In the genomic region with DNA sequence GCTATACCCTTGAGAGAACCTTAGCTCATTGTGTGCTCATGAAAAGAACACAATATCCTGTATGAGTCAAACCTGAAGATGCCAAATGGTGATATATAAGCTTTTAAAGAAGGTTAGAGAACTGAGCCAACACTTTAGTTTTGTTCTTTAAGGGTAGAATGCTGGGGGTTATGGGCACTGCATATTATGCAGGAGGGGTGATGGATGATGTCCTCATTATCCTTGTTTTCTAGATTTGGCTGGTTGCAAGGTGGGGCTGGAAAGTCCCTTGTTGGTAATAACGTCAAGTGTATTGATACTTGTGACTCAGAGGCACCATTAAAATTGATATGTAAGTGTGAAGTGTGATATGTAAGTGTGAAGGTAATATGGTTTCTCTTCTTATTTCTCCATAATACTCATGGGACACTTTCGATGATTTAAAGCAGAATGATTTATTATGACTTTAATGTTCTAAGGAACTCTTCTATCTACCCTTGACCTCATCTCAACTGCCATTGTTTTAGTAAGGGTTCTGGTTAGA, we compare ENCODE assay signal across 1 cellular context.
TF ChIP-seq lines count a peak whose summit lies in the region.

No MANE protein-coding gene starts in this region.

TF ChIP-seq in GM12878, 131 proteins besides CTCF, POLR2A, EP300 and RAD21 (continued from another document and continues in another):
- TF ChIP-seq, protein P1, sequence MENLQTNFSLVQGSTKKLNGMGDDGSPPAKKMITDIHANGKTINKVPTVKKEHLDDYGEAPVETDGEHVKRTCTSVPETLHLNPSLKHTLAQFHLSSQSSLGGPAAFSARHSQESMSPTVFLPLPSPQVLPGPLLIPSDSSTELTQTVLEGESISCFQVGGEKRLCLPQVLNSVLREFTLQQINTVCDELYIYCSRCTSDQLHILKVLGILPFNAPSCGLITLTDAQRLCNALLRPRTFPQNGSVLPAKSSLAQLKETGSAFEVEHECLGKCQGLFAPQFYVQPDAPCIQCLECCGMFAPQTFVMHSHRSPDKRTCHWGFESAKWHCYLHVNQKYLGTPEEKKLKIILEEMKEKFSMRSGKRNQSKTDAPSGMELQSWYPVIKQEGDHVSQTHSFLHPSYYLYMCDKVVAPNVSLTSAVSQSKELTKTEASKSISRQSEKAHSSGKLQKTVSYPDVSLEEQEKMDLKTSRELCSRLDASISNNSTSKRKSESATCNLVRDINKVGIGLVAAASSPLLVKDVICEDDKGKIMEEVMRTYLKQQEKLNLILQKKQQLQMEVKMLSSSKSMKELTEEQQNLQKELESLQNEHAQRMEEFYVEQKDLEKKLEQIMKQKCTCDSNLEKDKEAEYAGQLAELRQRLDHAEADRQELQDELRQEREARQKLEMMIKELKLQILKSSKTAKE (IDR thresholded peaks at IDR 0.05; ENCODE audit: low read depth, poor library complexity, severe bottlenecking) = no peak
- TF ChIP-seq, protein P2, sequence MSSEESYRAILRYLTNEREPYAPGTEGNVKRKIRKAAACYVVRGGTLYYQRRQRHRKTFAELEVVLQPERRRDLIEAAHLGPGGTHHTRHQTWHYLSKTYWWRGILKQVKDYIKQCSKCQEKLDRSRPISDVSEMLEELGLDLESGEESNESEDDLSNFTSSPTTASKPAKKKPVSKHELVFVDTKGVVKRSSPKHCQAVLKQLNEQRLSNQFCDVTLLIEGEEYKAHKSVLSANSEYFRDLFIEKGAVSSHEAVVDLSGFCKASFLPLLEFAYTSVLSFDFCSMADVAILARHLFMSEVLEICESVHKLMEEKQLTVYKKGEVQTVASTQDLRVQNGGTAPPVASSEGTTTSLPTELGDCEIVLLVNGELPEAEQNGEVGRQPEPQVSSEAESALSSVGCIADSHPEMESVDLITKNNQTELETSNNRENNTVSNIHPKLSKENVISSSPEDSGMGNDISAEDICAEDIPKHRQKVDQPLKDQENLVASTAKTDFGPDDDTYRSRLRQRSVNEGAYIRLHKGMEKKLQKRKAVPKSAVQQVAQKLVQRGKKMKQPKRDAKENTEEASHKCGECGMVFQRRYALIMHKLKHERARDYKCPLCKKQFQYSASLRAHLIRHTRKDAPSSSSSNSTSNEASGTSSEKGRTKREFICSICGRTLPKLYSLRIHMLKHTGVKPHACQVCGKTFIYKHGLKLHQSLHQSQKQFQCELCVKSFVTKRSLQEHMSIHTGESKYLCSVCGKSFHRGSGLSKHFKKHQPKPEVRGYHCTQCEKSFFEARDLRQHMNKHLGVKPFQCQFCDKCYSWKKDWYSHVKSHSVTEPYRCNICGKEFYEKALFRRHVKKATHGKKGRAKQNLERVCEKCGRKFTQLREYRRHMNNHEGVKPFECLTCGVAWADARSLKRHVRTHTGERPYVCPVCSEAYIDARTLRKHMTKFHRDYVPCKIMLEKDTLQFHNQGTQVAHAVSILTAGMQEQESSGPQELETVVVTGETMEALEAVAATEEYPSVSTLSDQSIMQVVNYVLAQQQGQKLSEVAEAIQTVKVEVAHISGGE (CRISPR knock-in tag; IDR thresholded peaks at IDR 0.05) = no peak
- TF ChIP-seq, protein P3, sequence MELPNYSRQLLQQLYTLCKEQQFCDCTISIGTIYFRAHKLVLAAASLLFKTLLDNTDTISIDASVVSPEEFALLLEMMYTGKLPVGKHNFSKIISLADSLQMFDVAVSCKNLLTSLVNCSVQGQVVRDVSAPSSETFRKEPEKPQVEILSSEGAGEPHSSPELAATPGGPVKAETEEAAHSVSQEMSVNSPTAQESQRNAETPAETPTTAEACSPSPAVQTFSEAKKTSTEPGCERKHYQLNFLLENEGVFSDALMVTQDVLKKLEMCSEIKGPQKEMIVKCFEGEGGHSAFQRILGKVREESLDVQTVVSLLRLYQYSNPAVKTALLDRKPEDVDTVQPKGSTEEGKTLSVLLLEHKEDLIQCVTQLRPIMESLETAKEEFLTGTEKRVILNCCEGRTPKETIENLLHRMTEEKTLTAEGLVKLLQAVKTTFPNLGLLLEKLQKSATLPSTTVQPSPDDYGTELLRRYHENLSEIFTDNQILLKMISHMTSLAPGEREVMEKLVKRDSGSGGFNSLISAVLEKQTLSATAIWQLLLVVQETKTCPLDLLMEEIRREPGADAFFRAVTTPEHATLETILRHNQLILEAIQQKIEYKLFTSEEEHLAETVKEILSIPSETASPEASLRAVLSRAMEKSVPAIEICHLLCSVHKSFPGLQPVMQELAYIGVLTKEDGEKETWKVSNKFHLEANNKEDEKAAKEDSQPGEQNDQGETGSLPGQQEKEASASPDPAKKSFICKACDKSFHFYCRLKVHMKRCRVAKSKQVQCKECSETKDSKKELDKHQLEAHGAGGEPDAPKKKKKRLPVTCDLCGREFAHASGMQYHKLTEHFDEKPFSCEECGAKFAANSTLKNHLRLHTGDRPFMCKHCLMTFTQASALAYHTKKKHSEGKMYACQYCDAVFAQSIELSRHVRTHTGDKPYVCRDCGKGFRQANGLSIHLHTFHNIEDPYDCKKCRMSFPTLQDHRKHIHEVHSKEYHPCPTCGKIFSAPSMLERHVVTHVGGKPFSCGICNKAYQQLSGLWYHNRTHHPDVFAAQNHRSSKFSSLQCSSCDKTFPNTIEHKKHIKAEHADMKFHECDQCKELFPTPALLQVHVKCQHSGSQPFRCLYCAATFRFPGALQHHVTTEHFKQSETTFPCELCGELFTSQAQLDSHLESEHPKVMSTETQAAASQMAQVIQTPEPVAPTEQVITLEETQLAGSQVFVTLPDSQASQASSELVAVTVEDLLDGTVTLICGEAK (IDR thresholded peaks at IDR 0.05; ENCODE audit: borderline replicate concordance) = no peak; the same call in 1 of the 2 replicates
- TF ChIP-seq IRF4 (IDR thresholded peaks at IDR 0.05; ENCODE audit: low read depth, low read length) = 0 out of 2 replicates have a peak, but pooled peaks have one; percentile 44
- TF ChIP-seq SPI1 (IDR thresholded peaks at IDR 0.05; ENCODE audit: borderline replicate concordance, insufficient read depth, low read depth, low read length) = peak; percentile 16; the same call in 1 of the 2 replicates
- no peak for TF ChIP-seq ZZZ3 (IDR thresholded peaks at IDR 0.05; ENCODE audit: control insufficient read depth, insufficient read length, low read depth)
- no peak for TF ChIP-seq RCOR1 (conservative IDR thresholded peaks at IDR 0.05; ENCODE audit: low read depth, low read length)
- peak; percentile 97 for TF ChIP-seq DPF2 (IDR thresholded peaks at IDR 0.05)
- TF ChIP-seq, protein P4, sequence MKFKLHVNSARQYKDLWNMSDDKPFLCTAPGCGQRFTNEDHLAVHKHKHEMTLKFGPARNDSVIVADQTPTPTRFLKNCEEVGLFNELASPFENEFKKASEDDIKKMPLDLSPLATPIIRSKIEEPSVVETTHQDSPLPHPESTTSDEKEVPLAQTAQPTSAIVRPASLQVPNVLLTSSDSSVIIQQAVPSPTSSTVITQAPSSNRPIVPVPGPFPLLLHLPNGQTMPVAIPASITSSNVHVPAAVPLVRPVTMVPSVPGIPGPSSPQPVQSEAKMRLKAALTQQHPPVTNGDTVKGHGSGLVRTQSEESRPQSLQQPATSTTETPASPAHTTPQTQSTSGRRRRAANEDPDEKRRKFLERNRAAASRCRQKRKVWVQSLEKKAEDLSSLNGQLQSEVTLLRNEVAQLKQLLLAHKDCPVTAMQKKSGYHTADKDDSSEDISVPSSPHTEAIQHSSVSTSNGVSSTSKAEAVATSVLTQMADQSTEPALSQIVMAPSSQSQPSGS (IDR thresholded peaks at IDR 0.05; ENCODE audit: low read length) = peak; percentile 44; the same call in 1 of the 2 replicates
- TF ChIP-seq ETV6 (conservative IDR thresholded peaks at IDR 0.05 in 1 of 2, IDR thresholded peaks at IDR 0.05 in 1 of 2; ENCODE audit: borderline replicate concordance in 1 of 2, low read depth in 1 of 2) = no peak
- TF ChIP-seq PAX5 (IDR thresholded peaks at IDR 0.05; ENCODE audit: borderline replicate concordance, low read depth, low read length) = 0 out of 2 replicates have a peak, but pooled peaks have one; percentile 26
- no peak for TF ChIP-seq SUPT20H (IDR thresholded peaks at IDR 0.05; ENCODE audit: borderline replicate concordance, control insufficient read depth, low read depth, low read length)
- no peak for TF ChIP-seq ZNF384 (IDR thresholded peaks at IDR 0.05; ENCODE audit: borderline replicate concordance, low read depth, low read length)
- no peak for TF ChIP-seq SIN3A (IDR thresholded peaks at IDR 0.05; ENCODE audit: low read depth, low read length)
- no peak for TF ChIP-seq SRF (IDR thresholded peaks at IDR 0.05; ENCODE audit: low read depth in 2 of 2, low read length in 2 of 2)
- TF ChIP-seq, protein P5, sequence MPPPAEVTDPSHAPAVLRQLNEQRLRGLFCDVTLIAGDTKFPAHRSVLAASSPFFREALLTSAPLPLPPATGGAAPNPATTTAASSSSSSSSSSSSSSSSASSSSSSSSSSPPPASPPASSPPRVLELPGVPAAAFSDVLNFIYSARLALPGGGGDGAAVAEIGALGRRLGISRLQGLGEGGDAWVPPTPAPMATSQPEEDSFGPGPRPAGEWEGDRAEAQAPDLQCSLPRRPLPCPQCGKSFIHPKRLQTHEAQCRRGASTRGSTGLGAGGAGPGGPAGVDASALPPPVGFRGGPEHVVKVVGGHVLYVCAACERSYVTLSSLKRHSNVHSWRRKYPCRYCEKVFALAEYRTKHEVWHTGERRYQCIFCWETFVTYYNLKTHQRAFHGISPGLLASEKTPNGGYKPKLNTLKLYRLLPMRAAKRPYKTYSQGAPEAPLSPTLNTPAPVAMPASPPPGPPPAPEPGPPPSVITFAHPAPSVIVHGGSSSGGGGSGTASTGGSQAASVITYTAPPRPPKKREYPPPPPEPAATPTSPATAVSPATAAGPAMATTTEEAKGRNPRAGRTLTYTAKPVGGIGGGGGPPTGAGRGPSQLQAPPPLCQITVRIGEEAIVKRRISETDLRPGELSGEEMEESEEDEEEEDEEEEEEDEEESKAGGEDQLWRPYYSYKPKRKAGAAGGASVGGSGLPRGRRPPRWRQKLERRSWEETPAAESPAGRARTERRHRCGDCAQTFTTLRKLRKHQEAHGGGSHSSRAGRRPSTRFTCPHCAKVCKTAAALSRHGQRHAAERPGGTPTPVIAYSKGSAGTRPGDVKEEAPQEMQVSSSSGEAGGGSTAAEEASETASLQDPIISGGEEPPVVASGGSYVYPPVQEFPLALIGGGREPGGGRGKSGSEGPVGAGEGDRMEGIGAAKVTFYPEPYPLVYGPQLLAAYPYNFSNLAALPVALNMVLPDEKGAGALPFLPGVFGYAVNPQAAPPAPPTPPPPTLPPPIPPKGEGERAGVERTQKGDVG (CRISPR knock-in tag; IDR thresholded peaks at IDR 0.05) = no peak
- TF ChIP-seq, protein P6, sequence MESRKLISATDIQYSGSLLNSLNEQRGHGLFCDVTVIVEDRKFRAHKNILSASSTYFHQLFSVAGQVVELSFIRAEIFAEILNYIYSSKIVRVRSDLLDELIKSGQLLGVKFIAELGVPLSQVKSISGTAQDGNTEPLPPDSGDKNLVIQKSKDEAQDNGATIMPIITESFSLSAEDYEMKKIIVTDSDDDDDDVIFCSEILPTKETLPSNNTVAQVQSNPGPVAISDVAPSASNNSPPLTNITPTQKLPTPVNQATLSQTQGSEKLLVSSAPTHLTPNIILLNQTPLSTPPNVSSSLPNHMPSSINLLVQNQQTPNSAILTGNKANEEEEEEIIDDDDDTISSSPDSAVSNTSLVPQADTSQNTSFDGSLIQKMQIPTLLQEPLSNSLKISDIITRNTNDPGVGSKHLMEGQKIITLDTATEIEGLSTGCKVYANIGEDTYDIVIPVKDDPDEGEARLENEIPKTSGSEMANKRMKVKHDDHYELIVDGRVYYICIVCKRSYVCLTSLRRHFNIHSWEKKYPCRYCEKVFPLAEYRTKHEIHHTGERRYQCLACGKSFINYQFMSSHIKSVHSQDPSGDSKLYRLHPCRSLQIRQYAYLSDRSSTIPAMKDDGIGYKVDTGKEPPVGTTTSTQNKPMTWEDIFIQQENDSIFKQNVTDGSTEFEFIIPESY (IDR thresholded peaks at IDR 0.05) = no peak
- TF ChIP-seq CBX5 (IDR thresholded peaks at IDR 0.05; ENCODE audit: low read depth) = no peak
- no peak for TF ChIP-seq TCF3 (IDR thresholded peaks at IDR 0.05; ENCODE audit: borderline replicate concordance, insufficient read depth, low read depth, low read length)
- TF ChIP-seq, protein P7, sequence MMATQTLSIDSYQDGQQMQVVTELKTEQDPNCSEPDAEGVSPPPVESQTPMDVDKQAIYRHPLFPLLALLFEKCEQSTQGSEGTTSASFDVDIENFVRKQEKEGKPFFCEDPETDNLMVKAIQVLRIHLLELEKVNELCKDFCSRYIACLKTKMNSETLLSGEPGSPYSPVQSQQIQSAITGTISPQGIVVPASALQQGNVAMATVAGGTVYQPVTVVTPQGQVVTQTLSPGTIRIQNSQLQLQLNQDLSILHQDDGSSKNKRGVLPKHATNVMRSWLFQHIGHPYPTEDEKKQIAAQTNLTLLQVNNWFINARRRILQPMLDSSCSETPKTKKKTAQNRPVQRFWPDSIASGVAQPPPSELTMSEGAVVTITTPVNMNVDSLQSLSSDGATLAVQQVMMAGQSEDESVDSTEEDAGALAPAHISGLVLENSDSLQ (IDR thresholded peaks at IDR 0.05) = peak; percentile 66
- TF ChIP-seq ZNF622 (IDR thresholded peaks at IDR 0.05) = no peak
- TF ChIP-seq STAT1 (conservative IDR thresholded peaks at IDR 0.05) = no peak
- no peak for TF ChIP-seq ZNF274 (IDR thresholded peaks at IDR 0.05; ENCODE audit: insufficient read depth, insufficient read length)
- TF ChIP-seq TCF7 (IDR thresholded peaks at IDR 0.05; ENCODE audit: borderline replicate concordance) = no peak
- no peak for TF ChIP-seq CHD1 (IDR thresholded peaks at IDR 0.05; ENCODE audit: low read depth, low read length)
- TF ChIP-seq, protein P8, sequence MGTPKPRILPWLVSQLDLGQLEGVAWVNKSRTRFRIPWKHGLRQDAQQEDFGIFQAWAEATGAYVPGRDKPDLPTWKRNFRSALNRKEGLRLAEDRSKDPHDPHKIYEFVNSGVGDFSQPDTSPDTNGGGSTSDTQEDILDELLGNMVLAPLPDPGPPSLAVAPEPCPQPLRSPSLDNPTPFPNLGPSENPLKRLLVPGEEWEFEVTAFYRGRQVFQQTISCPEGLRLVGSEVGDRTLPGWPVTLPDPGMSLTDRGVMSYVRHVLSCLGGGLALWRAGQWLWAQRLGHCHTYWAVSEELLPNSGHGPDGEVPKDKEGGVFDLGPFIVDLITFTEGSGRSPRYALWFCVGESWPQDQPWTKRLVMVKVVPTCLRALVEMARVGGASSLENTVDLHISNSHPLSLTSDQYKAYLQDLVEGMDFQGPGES (IDR thresholded peaks at IDR 0.05) = no peak
- TF ChIP-seq ZSCAN29 (IDR thresholded peaks at IDR 0.05) = no peak
- no peak for TF ChIP-seq KAT2A (conservative IDR thresholded peaks at IDR 0.05; ENCODE audit: control insufficient read depth, low read depth, low read length)
- TF ChIP-seq MTA3 (IDR thresholded peaks at IDR 0.05; ENCODE audit: borderline replicate concordance, low read length) = no peak
- TF ChIP-seq JUND (IDR thresholded peaks at IDR 0.05; ENCODE audit: low read depth, low read length) = no peak
- no peak; the same call in 1 of the 2 replicates for TF ChIP-seq STAT3 (IDR thresholded peaks at IDR 0.05; ENCODE audit: low read depth, low read length)
- no peak for TF ChIP-seq WRNIP1 (IDR thresholded peaks at IDR 0.05; ENCODE audit: borderline replicate concordance, low read depth, low read length)
- TF ChIP-seq SMAD1 (IDR thresholded peaks at IDR 0.05; ENCODE audit: low read depth, partially characterized antibody) = peak; percentile 82
- 0 out of 2 replicates have a peak, but pooled peaks have one; percentile 6 for TF ChIP-seq MEF2A (IDR thresholded peaks at IDR 0.05; ENCODE audit: insufficient read depth, low read depth, low read length)
- no peak for TF ChIP-seq SMARCA5 (IDR thresholded peaks at IDR 0.05)
- peak; percentile 86 for TF ChIP-seq BMI1 (IDR thresholded peaks at IDR 0.05; ENCODE audit: borderline replicate concordance)
- peak; percentile 44; the same call in 1 of the 2 replicates for TF ChIP-seq RUNX3 (IDR thresholded peaks at IDR 0.05; ENCODE audit: low read length)
- no peak for TF ChIP-seq CHD4 (IDR thresholded peaks at IDR 0.05)
- TF ChIP-seq KDM1A (IDR thresholded peaks at IDR 0.05; ENCODE audit: borderline replicate concordance) = no peak
- no peak for TF ChIP-seq SIX5 (IDR thresholded peaks at IDR 0.05; ENCODE audit: low read depth, low read length, severe bottlenecking)
- TF ChIP-seq SREBF2 (IDR thresholded peaks at IDR 0.05; ENCODE audit: low read length) = no peak
- no peak for TF ChIP-seq MYB (IDR thresholded peaks at IDR 0.05; ENCODE audit: borderline replicate concordance, low read depth, low read length)
